17 cellular contexts compared by ENCODE assay signal in the genomic region with DNA sequence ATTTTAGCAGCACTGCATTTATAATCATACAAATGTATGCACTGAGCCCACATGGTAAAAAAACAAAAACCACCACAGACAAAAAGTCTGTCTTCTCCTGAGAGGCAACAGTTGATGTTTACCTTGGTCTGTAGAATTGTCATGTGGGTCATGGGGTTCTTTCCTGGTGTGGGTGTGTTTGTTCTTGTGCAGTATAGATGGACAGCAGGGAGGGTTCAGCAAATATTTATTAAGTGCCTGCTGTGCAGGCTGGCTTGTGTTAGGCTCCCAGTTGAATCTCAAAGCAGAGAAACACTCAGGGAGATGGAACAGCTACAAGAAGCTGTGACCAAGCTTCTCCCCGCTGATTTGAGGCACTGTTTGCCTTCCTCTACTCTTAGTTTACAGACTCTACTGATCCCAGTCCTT.
DNase-seq lines count a peak whose midpoint lies in the region; ATAC-seq, FAIRE-seq and TF ChIP-seq lines count a peak whose summit lies in the region.
"Had no signal": no experiment of that assay in that cellular context is flagged by ENCODE, and none has a peak within 500 bp of the region (broad histone marks: within the 10 kb centered on the region; RNA-seq: fewer than 3 reads in every experiment).

No MANE protein-coding gene starts in this region.

- FAIRE-seq in A549 (lab: Jason Lieb, UNC), result no peak
- FAIRE-seq: HTR-8/SVneo had no signal

- TF ChIP-seq POLR2A in A549 (IDR thresholded peaks at IDR 0.05; ENCODE audit: low read length), result no peak

- H3K4me2 ChIP-seq in A549 (peak overlapping the region; percentile 7; the same call in 1 of the 3 replicates), SK-N-SH (no peak overlapping the region)

- ATAC-seq in A549, result peak in 1 of 2 experiments; percentile 65; a peak in 3 of 6 replicates
- no peak for ATAC-seq in HG02973 (IDR thresholded peaks at IDR 0.05; ENCODE audit: unreplicated experiment)
- ATAC-seq in HG02798 (IDR thresholded peaks at IDR 0.05; ENCODE audit: poor library complexity, unreplicated experiment), result no peak
- ATAC-seq: HCT116 had no signal

- no peak overlapping the region for H3K9ac ChIP-seq in SK-N-SH

- TF ChIP-seq EP300 in A549 (IDR thresholded peaks at IDR 0.05), result no peak
- TF ChIP-seq EP300 in SK-N-SH (IDR thresholded peaks at IDR 0.05; ENCODE audit: borderline replicate concordance in 1 of 2, low read depth in 1 of 2, low read length in 1 of 2), result no peak

- DNase-seq in A549 (ENCODE audit: low read depth in 1 of 2, low spot score in 1 of 2), result peak in 1 of 2 experiments; percentile 16
- DNase-seq in NCI-H748 (lab: John Stamatoyannopoulos, UW; ENCODE audit: unreplicated experiment), result peak; percentile 95
- peak; percentile 77 for DNase-seq in choroid plexus epithelial cell (ENCODE audit: low read depth)
- no peak for DNase-seq in SK-N-SH
- no peak for DNase-seq in CD1c-positive myeloid dendritic cell (ENCODE audit: extremely low spot score)
- DNase-seq: activated CD4-positive, alpha-beta T cell treated with anti-CD3 and anti-CD28 coated beads for 48 hours; activated naive CD4-positive, alpha-beta T cell treated with anti-CD3 and anti-CD28 coated beads, Interleukin-2, amount 50 U/mL, for 16 hours; BE2C; erythroblast; head of caudate nucleus; NCI-H1048; right lobe of liver had no signal

- H2AFZ ChIP-seq in SK-N-SH (ENCODE audit: low read depth), result no peak overlapping the region

- POLR2A ChIA-PET in A549 (lab: Yijun Ruan, JAX) (no interaction called here), HEK293 (lab: Yijun Ruan, JAX) (no interaction called here), SK-N-SH (lab: Yijun Ruan, JAX) (no interaction called here)

- H3K79me2 ChIP-seq in SK-N-SH (ENCODE audit: insufficient read depth), result no peaks in the 10 kb centered on the region

- H3K4me3 ChIP-seq in A549 (no peak overlapping the region), HEK293 (ENCODE audit: low read depth, low read length) (no peak overlapping the region), choroid plexus epithelial cell (ENCODE audit: low read depth, low read length) (no peak overlapping the region), SK-N-SH (ENCODE audit: low read depth in 2 of 2, low read length in 1 of 2) (no peak overlapping the region)
- H3K4me3 ChIP-seq: right lobe of liver had no signal

- no peaks in the 10 kb centered on the region for H3F3A ChIP-seq in SK-N-SH (replicated peaks; ENCODE audit: insufficient read depth)

- TF ChIP-seq RAD21 in A549 (conservative IDR thresholded peaks at IDR 0.05 in 1 of 2, IDR thresholded peaks at IDR 0.05 in 1 of 2) (no peak), SK-N-SH (IDR thresholded peaks at IDR 0.05; ENCODE audit: low read length) (no peak)

- H4K20me1 ChIP-seq in SK-N-SH (ENCODE audit: insufficient read depth), result no peaks in the 10 kb centered on the region

- no peaks in the 10 kb centered on the region for H3K9me2 ChIP-seq in SK-N-SH

- H3K27me3 ChIP-seq in SK-N-SH (ENCODE audit: insufficient read depth), result no peaks in the 10 kb centered on the region
- H3K27me3 ChIP-seq: BE2C, right lobe of liver had no signal

- peaks cover 7% of the 10 kb centered on the region; the same call in 2 of the 3 replicates for H3K4me1 ChIP-seq in A549
- no peaks in the 10 kb centered on the region for H3K4me1 ChIP-seq in HEK293 (ENCODE audit: control insufficient read depth, insufficient read depth, low read length)
- 0 out of 4 replicates have a peak, but pooled peaks cover 0 to 12% of the 10 kb centered on the region in 2 experiments for H3K4me1 ChIP-seq in SK-N-SH (ENCODE audit: control insufficient read depth in 1 of 2, insufficient read depth in 2 of 2, low read depth in 1 of 2, low read length in 1 of 2)
- H3K4me1 ChIP-seq: BE2C had no signal

- 29% methylated on average over 1 of the region's 1 CpG for WGBS in A549 (ENCODE audit: missing lambda C conversion rate)
- WGBS in SK-N-SH (ENCODE audit: low lambda C conversion rate), result 77% methylated on average over 1 of the region's 1 CpG

- no peak overlapping the region for H3K27ac ChIP-seq in A549
- no peak overlapping the region for H3K27ac ChIP-seq in HEK293 (ENCODE audit: extremely low read depth, low read depth, low read length)
- no peak overlapping the region for H3K27ac ChIP-seq in SK-N-SH (ENCODE audit: low read depth in 2 of 2, low read length in 1 of 2)
- H3K27ac ChIP-seq: right lobe of liver had no signal

- H3K36me3 ChIP-seq in HEK293 (ENCODE audit: control insufficient read depth in 2 of 2, insufficient read depth in 1 of 2, low read length in 2 of 2), result peaks cover 15 to 50% of the 10 kb centered on the region in 2 experiments
- H3K36me3 ChIP-seq in SK-N-SH (replicated peaks in 1 of 2; ENCODE audit: control insufficient read depth in 1 of 2, insufficient read depth in 2 of 2, low read length in 1 of 2), result peaks cover 6 to 15% of the 10 kb centered on the region in 2 experiments
- H3K36me3 ChIP-seq: BE2C, right lobe of liver had no signal

- CTCF ChIA-PET in A549 (lab: Yijun Ruan, JAX), result no interaction called here
- CTCF ChIA-PET in HEK293 (lab: Yijun Ruan, JAX), result interaction anchor here (0.6 kb wide), 1 partner anchor 19 kb away, joined by 8 read pairs; no protein-coding TSS in a partner anchor
- CTCF ChIA-PET in SK-N-SH (lab: Yijun Ruan, JAX), result interaction anchor here (1.2 kb wide), 1 partner anchor 19 kb away, joined by 3 read pairs; no protein-coding TSS in a partner anchor

- no peaks in the 10 kb centered on the region for H3K9me3 ChIP-seq in A549
- H3K9me3 ChIP-seq in HEK293 (ENCODE audit: control insufficient read depth, insufficient read depth, low read depth, low read length), result no peaks in the 10 kb centered on the region
- no peaks in the 10 kb centered on the region for H3K9me3 ChIP-seq in SK-N-SH
- H3K9me3 ChIP-seq: BE2C, right lobe of liver had no signal

- TF ChIP-seq CTCF in A549 (IDR thresholded peaks at IDR 0.05), result no peak
- TF ChIP-seq CTCF in HEK293 (tag by site-specific recombination; IDR thresholded peaks at IDR 0.05), result no peak
- no peak for TF ChIP-seq CTCF in choroid plexus epithelial cell (conservative IDR thresholded peaks at IDR 0.05; ENCODE audit: low read depth, low read length)
- no peak for TF ChIP-seq CTCF in SK-N-SH (IDR thresholded peaks at IDR 0.05)

TF ChIP-seq in A549, 52 proteins besides CTCF, POLR2A, EP300 and RAD21:
- TF ChIP-seq RFX5 (IDR thresholded peaks at IDR 0.05), result no peak
- no peak for TF ChIP-seq KDM5A (IDR thresholded peaks at IDR 0.05)
- TF ChIP-seq HOXA7 (CRISPR knock-in tag; IDR thresholded peaks at IDR 0.05), result no peak
- no peak for TF ChIP-seq SMC3 (IDR thresholded peaks at IDR 0.05)
TF ChIP-seq in A549: peak in this region for 0.

TF ChIP-seq in HEK293, 187 proteins besides CTCF, POLR2A, EP300 and RAD21:
- no peak for TF ChIP-seq ZNF791 (tag by site-specific recombination; IDR thresholded peaks at IDR 0.05)
- no peak for TF ChIP-seq KLF9 (tag by site-specific recombination; IDR thresholded peaks at IDR 0.05; ENCODE audit: low read depth)
- TF ChIP-seq GLI2 (tag by site-specific recombination; IDR thresholded peaks at IDR 0.05; ENCODE audit: borderline replicate concordance, low read depth), result no peak
- TF ChIP-seq ZNF501 (tag by site-specific recombination; IDR thresholded peaks at IDR 0.05), result no peak
- TF ChIP-seq ZIC2 (tag by site-specific recombination; IDR thresholded peaks at IDR 0.05), result peak; percentile 48; the same call in 1 of the 2 replicates
- TF ChIP-seq KLF7 (tag by site-specific recombination; IDR thresholded peaks at IDR 0.05; ENCODE audit: borderline replicate concordance), result no peak

TF ChIP-seq in SK-N-SH, 30 proteins besides CTCF, POLR2A, EP300 and RAD21:
- no peak for TF ChIP-seq EZH2phosphoT487 (IDR thresholded peaks at IDR 0.05; ENCODE audit: borderline replicate concordance, low read depth)
- no peak for TF ChIP-seq ELF1 (IDR thresholded peaks at IDR 0.05)
- no peak for TF ChIP-seq POLR2AphosphoS5 (IDR thresholded peaks at IDR 0.05; ENCODE audit: low read depth, low read length)
- no peak for TF ChIP-seq GATA2 (CRISPR knock-in tag; IDR thresholded peaks at IDR 0.05)

Comparison
In these comparisons a context has a peak if more than half of its experiments do, and no peak if none do; other contexts are left out.
1. DNase-seq: peak in NCI-H748 (single experiment) and choroid plexus epithelial cell (single experiment); none in SK-N-SH (single experiment) and CD1c-positive myeloid dendritic cell (single experiment).